Comparison of ENCODE assay signal across 8 cellular contexts in genomic region chr14:104751539-104752337, GRCh38. TPM values are rescaled to one million over a fixed set of nuclear protein-coding genes. Genes with fewer than 3 reads are reported as not detected.
DNase-seq lines count a peak whose midpoint lies in the region; ATAC-seq and TF ChIP-seq lines count a peak whose summit lies in the region.

No MANE protein-coding gene starts in this region.

- no peak overlapping the region for H2AK5ac ChIP-seq in H9 (ENCODE audit: insufficient read length, low read length)

- H3K4me1 Mint-ChIP-seq in H9, result peaks cover 18 to 19% of the 10 kb centered on the region in 2 experiments

- H3K23ac ChIP-seq in H9 (ENCODE audit: insufficient read length, low read depth, low read length), result no peak overlapping the region

- H3K27me3 Mint-ChIP-seq in H9 (ENCODE audit: low read depth), result peaks cover 7% of the 10 kb centered on the region

- H3K9me3 ChIP-seq in H9 (ENCODE audit: control insufficient read depth, low read depth, low read length) (peaks cover 6% of the 10 kb centered on the region), SK-N-MC (ENCODE audit: low read depth, low read length) (no peaks in the 10 kb centered on the region), skeletal muscle tissue (ENCODE audit: control insufficient read depth in 3 of 3, low read length in 3 of 3) (no peaks in the 10 kb centered on the region)

- peaks cover 13 to 19% of the 10 kb centered on the region in 2 experiments for H3K9me3 Mint-ChIP-seq in H9

- ATAC-seq in GM21576 (IDR thresholded peaks at IDR 0.05; ENCODE audit: unreplicated experiment), result no peak
- ATAC-seq in GM21390 (IDR thresholded peaks at IDR 0.05; ENCODE audit: unreplicated experiment), result no peak

- H3K14ac ChIP-seq in H9 (ENCODE audit: insufficient read depth, low read length), result no peak overlapping the region

- H3T11ph ChIP-seq in H9 (ENCODE audit: low read length), result no peak overlapping the region

- peaks cover 16% of the 10 kb centered on the region; the same call in 1 of the 2 replicates for H3K79me2 ChIP-seq in H9 (ENCODE audit: insufficient read depth, low read length)

- no peak overlapping the region for H4K8ac ChIP-seq in H9 (replicated peaks; ENCODE audit: insufficient read length, low read depth, low read length)

- peaks cover 8% of the 10 kb centered on the region; the same call in 1 of the 2 replicates for H3K36me3 ChIP-seq in SK-N-MC (ENCODE audit: insufficient read depth, low read length)
- peaks cover 19 to 21% (median 20%) of the 10 kb centered on the region in 3 donors for H3K36me3 ChIP-seq in skeletal muscle tissue (ENCODE audit: control insufficient read depth in 3 of 3, insufficient read depth in 3 of 3, low read length in 3 of 3)

- H2BK15ac ChIP-seq in H9 (ENCODE audit: low read depth, low read length), result no peak overlapping the region

- no peak overlapping the region for H2BK20ac ChIP-seq in H9 (ENCODE audit: low read depth, low read length, poor library complexity, severe bottlenecking)

- H4K91ac ChIP-seq in H9 (ENCODE audit: insufficient read length, low read depth, low read length), result no peak overlapping the region

- H3K9ac ChIP-seq in H9 (ENCODE audit: extremely low read depth, insufficient read length, low read length) (no peak overlapping the region), SK-N-MC (ENCODE audit: insufficient read length) (peak overlapping the region; percentile 78), skeletal muscle tissue (ENCODE audit: low read depth in 1 of 3, low read length in 3 of 3) (peak overlapping the region; percentile 61 to 81 (median 78))

- TF ChIP-seq CTCF in H9 (conservative IDR thresholded peaks at IDR 0.05) (no peak), fibroblast of the aortic adventitia (IDR thresholded peaks at IDR 0.05; ENCODE audit: insufficient read depth, low read length) (no peak)

- no peaks in the 10 kb centered on the region for H4K20me1 ChIP-seq in H9 (ENCODE audit: control insufficient read depth, insufficient read depth, insufficient read length)

- H3K4me3 ChIP-seq in SK-N-MC, result peak overlapping the region; percentile 92
- H3K4me3 ChIP-seq in fibroblast of the aortic adventitia (ENCODE audit: low read depth, low read length), result peak overlapping the region; percentile 68
- H3K4me3 ChIP-seq in skeletal muscle tissue (ENCODE audit: low read length in 3 of 3), result peak overlapping the region; percentile 78 to 90 (median 79)

- no peak overlapping the region for H4K5ac ChIP-seq in H9 (ENCODE audit: insufficient read length, low read depth, low read length)

- H2BK120ac ChIP-seq in H9 (ENCODE audit: low read depth, low read length, poor library complexity, severe bottlenecking), result no peak overlapping the region

- H3K79me1 ChIP-seq in H9 (ENCODE audit: insufficient read depth, low read depth, low read length, poor library complexity, severe bottlenecking), result no peaks in the 10 kb centered on the region

- no peak overlapping the region for H3K4ac ChIP-seq in H9 (ENCODE audit: low read depth, low read length)

- H3K27ac Mint-ChIP-seq in H9, result no peak overlapping the region

- H3K36me3 Mint-ChIP-seq in H9 (ENCODE audit: insufficient read depth in 1 of 3, low read depth in 3 of 3), result peaks cover 10 to 39% (median 29%) of the 10 kb centered on the region in 3 experiments; a peak in 6 of 7 replicates

- peaks cover 12% of the 10 kb centered on the region for H3K23me2 ChIP-seq in H9 (ENCODE audit: insufficient read length, low read depth, low read length, poor library complexity, severe bottlenecking)

- H3K4me1 ChIP-seq in H9 (ENCODE audit: insufficient read depth, low read length), result no peaks in the 10 kb centered on the region; the same call in 1 of the 2 replicates
- H3K4me1 ChIP-seq in skeletal muscle tissue (ENCODE audit: control insufficient read depth in 3 of 3, insufficient read depth in 3 of 3, low read length in 3 of 3), result peaks cover 59 to 71% (median 65%) of the 10 kb centered on the region in 3 donors

- no peak overlapping the region for H3K56ac ChIP-seq in H9 (ENCODE audit: insufficient read length, low read depth, low read length)

- DNase-seq in H9 (no peak), SK-N-MC (ENCODE audit: low read depth, low spot score) (no peak), fibroblast of the aortic adventitia (ENCODE audit: low read depth) (no peak), HuH-7.5 (ENCODE audit: low spot score) (no peak)
- DNase-seq in activated effector memory CD4-positive, alpha-beta T cell treated with anti-CD3 and anti-CD28 coated beads, Interleukin-2, amount 50 U/mL, for 16 hours, result no peak

- H3K18ac ChIP-seq in H9 (ENCODE audit: insufficient read length, low read depth, low read length), result no peak overlapping the region

- H3K27ac ChIP-seq in H9 (ENCODE audit: insufficient read length, low read depth, low read length) (no peak overlapping the region), SK-N-MC (peak overlapping the region; percentile 81), skeletal muscle tissue (ENCODE audit: low read depth, low read length) (peak overlapping the region; percentile 97)

- no peak overlapping the region for H2AFZ ChIP-seq in H9 (ENCODE audit: low read length)

- no peak overlapping the region for H2BK12ac ChIP-seq in H9 (ENCODE audit: insufficient read length, low read depth, low read length)

- no peaks in the 10 kb centered on the region for H3K27me3 ChIP-seq in H9 (ENCODE audit: insufficient read depth, low read length)
- H3K27me3 ChIP-seq in skeletal muscle tissue (ENCODE audit: control insufficient read depth in 3 of 3, insufficient read depth in 3 of 3, low read length in 3 of 3), result no peaks in the 10 kb centered on the region

- H2BK5ac ChIP-seq in H9 (ENCODE audit: insufficient read length, low read length), result no peak overlapping the region

- peak overlapping the region; percentile 47 for H3K4me2 ChIP-seq in H9 (ENCODE audit: insufficient read depth, insufficient read length, low read length)

- no CpG with 5 or more reads among the region's 79 CpGs for WGBS in H9 (ENCODE audit: extremely low coverage, insufficient read length, low lambda C conversion rate)

- peak overlapping the region; percentile 87 to 90; a peak in 4 of 5 replicates for H3K4me3 Mint-ChIP-seq in H9

RNA-seq across cellular contexts. Expression of gene SIVA1, which starts 1.2 kb away (rescaled TPM):
- total RNA-seq in H9 (2021) (125 and 128 TPM in 2 replicates), fibroblast of the aortic adventitia (ENCODE audit: low replicate concordance) (79.4 and 87.3 TPM in 2 replicates), skeletal muscle tissue (51.7 TPM)

RNA-seq across cellular contexts. Expression of gene ADSS1, which starts 27.7 kb away (rescaled TPM):
- total RNA-seq in H9 (2021) (7.8 and 8.5 TPM in 2 replicates), fibroblast of the aortic adventitia (ENCODE audit: low replicate concordance) (0.65 and 4.8 TPM in 2 replicates), skeletal muscle tissue (89.8 TPM)

RNA-seq across cellular contexts. Expression of gene AKT1, which starts 43.8 kb away (rescaled TPM):
- total RNA-seq in H9 (2021) (95.1 and 101 TPM in 2 replicates), fibroblast of the aortic adventitia (ENCODE audit: low replicate concordance) (93.1 and 127 TPM in 2 replicates), skeletal muscle tissue (151 TPM)

RNA-seq across cellular contexts. Expression of gene ZBTB42, which starts 49.2 kb away (rescaled TPM):
- 5.9 and 6.1 TPM in 2 replicates for total RNA-seq in H9 (2021)
- 2.5 and 5.0 TPM in 2 replicates for total RNA-seq in fibroblast of the aortic adventitia (ENCODE audit: low replicate concordance)
- total RNA-seq in skeletal muscle tissue, result 3.7 TPM
